ENCODE assay signal across 9 cellular contexts in genomic region chr7:141700848-141701371, GRCh38. TPM values are rescaled to one million over a fixed set of nuclear protein-coding genes. Genes with fewer than 3 reads are reported as not detected.
DNase-seq lines count a peak whose midpoint lies in the region; ATAC-seq and TF ChIP-seq lines count a peak whose summit lies in the region.
"Had no signal": no experiment of that assay in that cellular context is flagged by ENCODE, and none has a peak within 500 bp of the region (broad histone marks: within the 10 kb centered on the region; RNA-seq: fewer than 3 reads in every experiment).

No MANE protein-coding gene starts in this region.

- H3K9me3 Mint-ChIP-seq in CD14-positive monocyte (no peaks in the 10 kb centered on the region), neural crest cell (no peaks in the 10 kb centered on the region)

- TF ChIP-seq CTCF in CD14-positive monocyte (IDR thresholded peaks at IDR 0.05) = no peak
- TF ChIP-seq CTCF in WERI-Rb-1 (IDR thresholded peaks at IDR 0.05; ENCODE audit: low read depth, low read length) = no peak
- no peak for TF ChIP-seq CTCF in neural crest cell (conservative IDR thresholded peaks at IDR 0.05)

- ATAC-seq in GM21825 (IDR thresholded peaks at IDR 0.05; ENCODE audit: unreplicated experiment) = peak; percentile 1
- ATAC-seq in HG03565 (IDR thresholded peaks at IDR 0.05; ENCODE audit: unreplicated experiment) = no peak

- intact Hi-C loops in CD14-positive monocyte (cut with micrococcal nuclease) = loop anchor here in 1 of 2 donors (10.0 kb wide), 1 partner anchor 46 kb away; no protein-coding TSS in a partner anchor

- H3K4me1 ChIP-seq in esophagus (ENCODE audit: control insufficient read depth in 2 of 2, insufficient read depth in 2 of 2, low read length in 1 of 2) = peaks cover 5 to 8% of the 10 kb centered on the region in 2 donors

- DNase-seq in CD14-positive monocyte (ENCODE audit: low spot score) (no peak), WERI-Rb-1 (peak; percentile 76), neural crest cell (ENCODE audit: low read depth, low spot score) (no peak), NOMO-1 (lab: John Stamatoyannopoulos, UW; ENCODE audit: unreplicated experiment in 2 of 2) (no peak), NCI-H1048 (lab: John Stamatoyannopoulos, UW) (no peak)

- peaks cover 68% of the 10 kb centered on the region for H3K27me3 ChIP-seq in WERI-Rb-1 (ENCODE audit: insufficient read depth, low read depth, severe bottlenecking)
- H3K27me3 ChIP-seq in esophagus (ENCODE audit: control insufficient read depth in 1 of 2, insufficient read depth in 2 of 2, low read length in 2 of 2) = no peaks in the 10 kb centered on the region

- H3K9me3 ChIP-seq in WERI-Rb-1 (ENCODE audit: severe bottlenecking) (no peaks in the 10 kb centered on the region), esophagus (ENCODE audit: control insufficient read depth in 2 of 2, insufficient read depth in 1 of 2, low read depth in 1 of 2, low read length in 1 of 2) (no peaks in the 10 kb centered on the region)

- H3K36me3 ChIP-seq in WERI-Rb-1 (no peaks in the 10 kb centered on the region), esophagus (ENCODE audit: control insufficient read depth in 2 of 2, insufficient read depth in 2 of 2, low read length in 1 of 2) (no peaks in the 10 kb centered on the region)

- H3K27me3 Mint-ChIP-seq in CD14-positive monocyte (ENCODE audit: low read depth in 3 of 3) = peaks cover 22 to 30% (median 24%) of the 10 kb centered on the region in 3 donors
- H3K27me3 Mint-ChIP-seq in neural crest cell (ENCODE audit: low read depth) = peaks cover 35% of the 10 kb centered on the region

- H3K27ac ChIP-seq in WERI-Rb-1 = no peak overlapping the region
- peak overlapping the region; percentile 67 to 82 for H3K27ac ChIP-seq in esophagus (ENCODE audit: low read depth in 2 of 2, low read length in 1 of 2)

- no peak overlapping the region for H3K4me3 ChIP-seq in WERI-Rb-1 (ENCODE audit: low read depth, low read length)
- peak overlapping the region; percentile 31 to 68 for H3K4me3 ChIP-seq in esophagus (ENCODE audit: low read depth in 1 of 2, low read length in 2 of 2)

- H3K4me3 Mint-ChIP-seq in CD14-positive monocyte (peak overlapping the region; percentile 79 to 87), neural crest cell (peak overlapping the region; percentile 91)

- H3K27ac Mint-ChIP-seq in CD14-positive monocyte = peak overlapping the region in 3 of 7 donors; percentile 27 to 75 (median 39)
- H3K27ac Mint-ChIP-seq in neural crest cell (ENCODE audit: unreplicated experiment) = peak overlapping the region; percentile 79

- WGBS in esophagus, 2 donors = 8 to 9% methylated on average over 20 of the region's 20 CpGs

- H3K36me3 Mint-ChIP-seq in CD14-positive monocyte (peaks cover 0 to 5% of the 10 kb centered on the region in 2 donors), neural crest cell (ENCODE audit: low read depth) (no peaks in the 10 kb centered on the region)

- H3K4me1 Mint-ChIP-seq in CD14-positive monocyte (peaks cover 47% of the 10 kb centered on the region), neural crest cell (peaks cover 23% of the 10 kb centered on the region)

RNA-seq across cellular contexts. Expression of gene DENND11, which starts 1.1 kb away (rescaled TPM):
- polyA plus RNA-seq in CD14-positive monocyte (1 to 10 TPM; 1.4 to 1.9 TPM), esophagus (1 to 10 TPM; 4.5 to 4.7 TPM)
- 30.7 and 33.7 TPM in 2 replicates for total RNA-seq in neural crest cell

RNA-seq across cellular contexts. Expression of gene WEE2, which starts 7.2 kb away (rescaled TPM):
- polyA plus RNA-seq in CD14-positive monocyte (not detected), esophagus (not detected)
- total RNA-seq in neural crest cell = not detected in 2 replicates
- total RNA-seq: pulmonary artery endothelial cell had no signal

RNA-seq across cellular contexts. Expression of gene SSBP1, which starts 37.2 kb away (rescaled TPM):
- 100 to 1,000 TPM; 184 to 197 TPM for polyA plus RNA-seq in CD14-positive monocyte
- polyA plus RNA-seq in esophagus = 100 to 1,000 TPM; 159 to 209 TPM
- total RNA-seq in neural crest cell = 159 and 163 TPM in 2 replicates
